ENCODE assay signal across 11 cellular contexts in genomic region chr6:148358196-148358785, GRCh38. TPM values are rescaled to one million over a fixed set of nuclear protein-coding genes. Genes with fewer than 3 reads are reported as not detected.
A peak's percentile ranks its signal among the peaks of the same experiment; 100 is the strongest.
DNase-seq lines count a peak whose midpoint lies in the region; ATAC-seq and TF ChIP-seq lines count a peak whose summit lies in the region.
"Had no signal": no experiment of that assay in that cellular context is flagged by ENCODE, and none has a peak within 500 bp of the region (broad histone marks: within the 10 kb centered on the region; RNA-seq: fewer than 3 reads in every experiment).

No MANE protein-coding gene starts in this region.

- H3K27me3 Mint-ChIP-seq in HFFc6 (ENCODE audit: insufficient read depth) = no peaks in the 10 kb centered on the region; the same call in 1 of the 2 replicates

- intact Hi-C loops in Right ventricle myocardium superior (cut with DNase I) = no loop called here

- no peak for DNase-seq in HFFc6
- peak; percentile 87 for DNase-seq in amniotic epithelial cell (ENCODE audit: low read depth)
- DNase-seq in Right ventricle myocardium superior = no peak
- peak; percentile 27 for DNase-seq in skeletal muscle cell (ENCODE audit: low read depth)
- no peak for DNase-seq in HUDEP-2 (lab: John Stamatoyannopoulos, UW; ENCODE audit: unreplicated experiment in 76 of 76)
- no peak for DNase-seq in putamen (ENCODE audit: low spot score)
- DNase-seq in T1000 (lab: John Stamatoyannopoulos, UW) = no peak
- DNase-seq in effector CD4-positive, alpha-beta T cell = no peak
- DNase-seq: activated T-cell treated with anti-CD3 and anti-CD28 coated beads, Interleukin-2, amount 50 U/mL, for 4 hours; cortex of kidney; Kasumi-1 had no signal

- peak overlapping the region; percentile 4; the same call in 1 of the 2 replicates for H3K27ac Mint-ChIP-seq in HFFc6

- H3K36me3 Mint-ChIP-seq in HFFc6 (ENCODE audit: low read depth) = peaks cover 34% of the 10 kb centered on the region

- ATAC-seq in Right ventricle myocardium superior (ENCODE audit: poor library complexity) = peak; percentile 91
- ATAC-seq: activated T-cell treated with anti-CD3 and anti-CD28 coated beads, Interleukin-2, amount 50 U/mL, for 4 hours had no signal

- H3K4me1 Mint-ChIP-seq in HFFc6 (ENCODE audit: low read depth) = peaks cover 23% of the 10 kb centered on the region

- H3K4me3 Mint-ChIP-seq in HFFc6 = no peak overlapping the region
- H3K4me3 Mint-ChIP-seq: activated T-cell treated with anti-CD3 and anti-CD28 coated beads, Interleukin-2, amount 50 U/mL, for 4 hours had no signal

- no peak overlapping the region for H3K4me3 ChIP-seq in skeletal muscle cell (ENCODE audit: low read depth, low read length)

- TF ChIP-seq CTCF in HFFc6 (IDR thresholded peaks at IDR 0.05) = no peak

- no peaks in the 10 kb centered on the region for H3K9me3 Mint-ChIP-seq in HFFc6
- H3K9me3 Mint-ChIP-seq: activated T-cell treated with anti-CD3 and anti-CD28 coated beads, Interleukin-2, amount 50 U/mL, for 4 hours had no signal

RNA-seq across cellular contexts. Expression of gene SASH1, which starts 15.7 kb away (rescaled TPM):
- total RNA-seq in HFFc6 (2021; fragmentation: NEBNext Ultra II Directional; extraction: Animal tissue kit (Norgen Biotek cat#: 25700)) = 10 to 100 TPM; 66.0 to 91.4 (median 88.4) TPM
- total RNA-seq in Right ventricle myocardium superior = 35.8 TPM

Comparison
In these comparisons a context has a peak if more than half of its experiments do, and no peak if none do; other contexts are left out.
1. DNase-seq: peak in amniotic epithelial cell (single experiment) and skeletal muscle cell (single experiment); none in HFFc6 (single experiment), Right ventricle myocardium superior (single experiment), HUDEP-2 (0 of 76), putamen (single experiment), T1000 (single experiment) and effector CD4-positive, alpha-beta T cell (single experiment).